ENCODE assay signal across 10 cellular contexts in genomic region chr17:38790148-38790707, GRCh38. TPM values are rescaled to one million over a fixed set of nuclear protein-coding genes. Genes with fewer than 3 reads are reported as not detected.
DNase-seq lines count a peak whose midpoint lies in the region; ATAC-seq and TF ChIP-seq lines count a peak whose summit lies in the region.
"Not testable (repeated sequence)": the region's sequence is repeated elsewhere in the genome, so short reads cannot be mapped to it uniquely, and the experiment has no call there.
"Had no signal": no experiment of that assay in that cellular context is flagged by ENCODE, and none has a peak within 500 bp of the region (broad histone marks: within the 10 kb centered on the region; RNA-seq: fewer than 3 reads in every experiment).

No MANE protein-coding gene starts in this region.

- 79 to 88% methylated on average over 8 to 13 of the region's 13 CpGs for WGBS in endodermal cell (ENCODE audit: insufficient coverage in 1 of 2, insufficient read length in 1 of 2), 2 experiments

- DNase-seq in A172 (ENCODE audit: low spot score): peak; percentile 33
- DNase-seq in M059J (ENCODE audit: low read depth): peak; percentile 9
- not testable (repeated sequence) for DNase-seq in T-helper 17 cell; endodermal cell; cardiac muscle cell (ENCODE audit: low read depth in 1 of 2, low spot score in 1 of 2); mesothelial cell of epicardium (ENCODE audit: low spot score in 2 of 2, unreplicated experiment in 2 of 2); osteocyte (ENCODE audit: extremely low spot score, unreplicated experiment)

- not testable (repeated sequence) for H3K9me3 ChIP-seq in T-helper 17 cell (ENCODE audit: control insufficient read depth, low read length, poor library complexity, severe bottlenecking); endodermal cell (ENCODE audit: control insufficient read depth, low read length); cardiac muscle cell (ENCODE audit: low read depth)

- not testable (repeated sequence) for H3K4me1 ChIP-seq in endodermal cell (ENCODE audit: control insufficient read depth, insufficient read depth, low read length)
- H3K4me1 ChIP-seq in cardiac muscle cell (ENCODE audit: low read depth): peaks cover 16% of the 10 kb centered on the region

- not testable (repeated sequence) for H3K9me3 Mint-ChIP-seq in brain; endodermal cell; mesothelial cell of epicardium; osteocyte (ENCODE audit: unreplicated experiment)

- not testable (repeated sequence) for H3K27ac ChIP-seq in endodermal cell (ENCODE audit: low read depth, low read length)
- H3K27ac ChIP-seq in cardiac muscle cell: peak overlapping the region; percentile 71

- not testable (repeated sequence) for H3K9ac ChIP-seq in endodermal cell (ENCODE audit: extremely low read depth, low read length, poor library complexity, severe bottlenecking)

- ATAC-seq in T-helper 17 cell: not testable (repeated sequence)

- peak overlapping the region; percentile 21 for H3K4me3 ChIP-seq in endodermal cell (ENCODE audit: low read length)
- not testable (repeated sequence) for H3K4me3 ChIP-seq in cardiac muscle cell

- peaks cover 42% of the 10 kb centered on the region for H3K36me3 ChIP-seq in endodermal cell (ENCODE audit: control insufficient read depth, insufficient read depth, low read length)
- not testable (repeated sequence) for H3K36me3 ChIP-seq in cardiac muscle cell

- TF ChIP-seq CTCF in brain (conservative IDR thresholded peaks at IDR 0.05); endodermal cell (conservative IDR thresholded peaks at IDR 0.05); cardiac muscle cell (IDR thresholded peaks at IDR 0.05; ENCODE audit: low read depth, low read length); mesothelial cell of epicardium (IDR thresholded peaks at IDR 0.05; ENCODE audit: unreplicated experiment); osteocyte (IDR thresholded peaks at IDR 0.05): not testable (repeated sequence)

- not testable (repeated sequence) for H3K36me3 Mint-ChIP-seq in T-helper 17 cell (ENCODE audit: low read depth)
- peaks cover 42% of the 10 kb centered on the region for H3K36me3 Mint-ChIP-seq in brain
- H3K36me3 Mint-ChIP-seq in endodermal cell (ENCODE audit: low read depth): peaks cover 38% of the 10 kb centered on the region
- peaks cover 18% of the 10 kb centered on the region for H3K36me3 Mint-ChIP-seq in mesothelial cell of epicardium
- H3K36me3 Mint-ChIP-seq in osteocyte (ENCODE audit: unreplicated experiment): peaks cover 17% of the 10 kb centered on the region

- H3K4me3 Mint-ChIP-seq in T-helper 17 cell; brain; endodermal cell; mesothelial cell of epicardium; osteocyte (ENCODE audit: unreplicated experiment): not testable (repeated sequence)

- H3K27ac Mint-ChIP-seq in T-helper 17 cell (peak overlapping the region; percentile 51), brain (peak overlapping the region in 4 of 5 experiments; percentile 30 to 85 (median 70)), endodermal cell (peak overlapping the region; percentile 91), mesothelial cell of epicardium (peak overlapping the region; percentile 75), osteocyte (ENCODE audit: unreplicated experiment) (peak overlapping the region; percentile 52)

- H3K4me1 Mint-ChIP-seq in T-helper 17 cell (peaks cover 20% of the 10 kb centered on the region), brain (peaks cover 37% of the 10 kb centered on the region), endodermal cell (peaks cover 37% of the 10 kb centered on the region), osteocyte (ENCODE audit: unreplicated experiment) (peaks cover 26% of the 10 kb centered on the region)
- not testable (repeated sequence) for H3K4me1 Mint-ChIP-seq in mesothelial cell of epicardium

- not testable (repeated sequence) for H3K27me3 Mint-ChIP-seq in T-helper 17 cell; brain; endodermal cell (ENCODE audit: insufficient read depth); mesothelial cell of epicardium (ENCODE audit: low read depth); osteocyte (ENCODE audit: unreplicated experiment)

- not testable (repeated sequence) for H3K27me3 ChIP-seq in endodermal cell (ENCODE audit: control insufficient read depth, insufficient read depth, low read length, poor library complexity, severe bottlenecking); cardiac muscle cell

RNA-seq across cellular contexts. Expression of gene PIP4K2B, which starts 9.1 kb away (rescaled TPM):
- 55.6 and 66.9 TPM in 2 replicates for total RNA-seq in A172 (2014; rRNA removed; shearing (Covaris generic))
- 41.6 and 45.4 TPM in 2 replicates for total RNA-seq in M059J (2014; rRNA removed; shearing (Covaris generic))
- total RNA-seq in T-helper 17 cell: 10 to 100 TPM; 28.2 to 33.5 TPM
- 90.8 TPM for polyA plus RNA-seq in brain (ENCODE audit: insufficient read depth, low read depth, low replicate concordance)
- total RNA-seq in endodermal cell: 10 to 100 TPM; 74.3 to 91.6 TPM
- 63.1 TPM for polyA plus RNA-seq in endodermal cell (2013, experiment 1 of 2)
- polyA plus RNA-seq in endodermal cell (2013, experiment 2 of 2): 63.1 TPM
- total RNA-seq in cardiac muscle cell: 98.7 and 116 TPM in 2 replicates
- polyA plus RNA-seq in cardiac muscle cell: 17.4 and 23.3 TPM in 2 replicates
- total RNA-seq in mesothelial cell of epicardium: 73.5 to 81.1 TPM (median 76.0 TPM) in 3 replicates
- total RNA-seq in osteocyte: 70.2 and 77.4 TPM in 2 replicates

RNA-seq across cellular contexts. Expression of gene CWC25, which starts 34.9 kb away (rescaled TPM):
- total RNA-seq in A172 (2014; rRNA removed; shearing (Covaris generic)): 15.8 and 16.1 TPM in 2 replicates
- total RNA-seq in M059J (2014; rRNA removed; shearing (Covaris generic)): 7.8 and 8.9 TPM in 2 replicates
- 10 to 100 TPM; 69.6 to 88.5 TPM for total RNA-seq in T-helper 17 cell
- 9.2 TPM for polyA plus RNA-seq in brain (ENCODE audit: insufficient read depth, low read depth, low replicate concordance)
- 10 to 100 TPM; 14.6 to 15.0 TPM for total RNA-seq in endodermal cell
- 17.2 TPM for polyA plus RNA-seq in endodermal cell (2013, experiment 1 of 2)
- 16.7 TPM for polyA plus RNA-seq in endodermal cell (2013, experiment 2 of 2)
- total RNA-seq in cardiac muscle cell: 6.4 and 14.6 TPM in 2 replicates
- 9.4 and 19.9 TPM in 2 replicates for polyA plus RNA-seq in cardiac muscle cell
- total RNA-seq in mesothelial cell of epicardium: 19.5 to 20.9 TPM (median 20.5 TPM) in 3 replicates
- 16.5 and 17.2 TPM in 2 replicates for total RNA-seq in osteocyte

RNA-seq across cellular contexts. Expression of gene PSMB3, which starts 37.7 kb away (rescaled TPM):
- total RNA-seq in A172 (2014; rRNA removed; shearing (Covaris generic)): 484 and 521 TPM in 2 replicates
- total RNA-seq in M059J (2014; rRNA removed; shearing (Covaris generic)): 410 and 440 TPM in 2 replicates
- total RNA-seq in T-helper 17 cell (10 to 100 TPM; 78.5 to 85.5 TPM), endodermal cell (100 to 1,000 TPM; 192 to 244 TPM), cardiac muscle cell (166 and 188 TPM in 2 replicates), mesothelial cell of epicardium (107 to 121 TPM (median 115 TPM) in 3 replicates), osteocyte (144 TPM in 2 replicates)
- polyA plus RNA-seq in brain (ENCODE audit: insufficient read depth, low read depth, low replicate concordance) (278 TPM), cardiac muscle cell (333 and 379 TPM in 2 replicates)
- 230 TPM for polyA plus RNA-seq in endodermal cell (2013, experiment 1 of 2)
- polyA plus RNA-seq in endodermal cell (2013, experiment 2 of 2): 230 TPM

RNA-seq across cellular contexts. Expression of gene PCGF2, which starts 42.1 kb away (rescaled TPM):
- total RNA-seq in A172 (2014; rRNA removed; shearing (Covaris generic)): 8.2 and 9.9 TPM in 2 replicates
- 3.2 and 5.0 TPM in 2 replicates for total RNA-seq in M059J (2014; rRNA removed; shearing (Covaris generic))
- total RNA-seq in T-helper 17 cell: not detected
- 88.3 TPM for polyA plus RNA-seq in brain (ENCODE audit: insufficient read depth, low read depth, low replicate concordance)
- 100 to 1,000 TPM; 101 to 106 TPM for total RNA-seq in endodermal cell
- polyA plus RNA-seq in endodermal cell (2013, experiment 1 of 2): 83.8 TPM
- 72.3 TPM for polyA plus RNA-seq in endodermal cell (2013, experiment 2 of 2)
- total RNA-seq in cardiac muscle cell: 14.4 and 21.7 TPM in 2 replicates
- 10.7 and 12.2 TPM in 2 replicates for polyA plus RNA-seq in cardiac muscle cell
- 83.3 to 95.8 TPM (median 91.9 TPM) in 3 replicates for total RNA-seq in mesothelial cell of epicardium
- 66.1 and 66.9 TPM in 2 replicates for total RNA-seq in osteocyte
- polyA plus RNA-seq: CD14-positive monocyte, IgD-negative memory B cell had no signal
